ENCODE assay signal across 12 cellular contexts in the genomic region with DNA sequence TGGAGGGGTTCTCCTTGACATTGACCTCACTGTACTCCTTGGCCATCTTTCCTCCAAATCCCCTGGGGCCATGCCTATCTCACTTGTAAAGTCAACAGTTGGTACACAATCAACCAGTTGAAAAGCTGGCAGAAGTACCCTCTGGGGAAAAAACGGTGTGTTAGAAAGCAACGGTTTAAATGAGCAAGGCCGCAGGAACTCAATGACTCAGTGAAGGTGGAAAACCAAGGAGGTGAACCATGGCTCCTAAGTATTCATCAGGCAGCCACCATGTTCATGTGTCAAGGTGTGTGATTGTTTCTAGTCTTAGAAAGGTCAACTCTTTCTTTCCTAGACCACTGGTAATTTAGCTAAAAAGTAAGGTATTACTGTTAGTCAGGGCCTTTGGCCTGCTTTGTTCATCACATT.
DNase-seq lines count a peak whose midpoint lies in the region; ATAC-seq and TF ChIP-seq lines count a peak whose summit lies in the region.
"Had no signal": no experiment of that assay in that cellular context is flagged by ENCODE, and none has a peak within 500 bp of the region (broad histone marks: within the 10 kb centered on the region; RNA-seq: fewer than 3 reads in every experiment).

No MANE protein-coding gene starts in this region.

- no peak overlapping the region for H3K27ac ChIP-seq in vagina
- H3K27ac ChIP-seq: 22Rv1, transverse colon had no signal

- H3K27me3 ChIP-seq in vagina: no peaks in the 10 kb centered on the region
- H3K27me3 ChIP-seq: transverse colon had no signal

- TF ChIP-seq CTCF in vagina (IDR thresholded peaks at IDR 0.05): no peak

- no peaks in the 10 kb centered on the region for H3K27me3 Mint-ChIP-seq in activated CD8-positive, alpha-beta T cell treated with anti-CD3 and anti-CD28 coated beads, Interleukin-2, amount 10 ng/mL, durations not matched to agents 7 days and 5 days (ENCODE audit: low read depth)

- no peak overlapping the region for H3K4me3 ChIP-seq in vagina
- H3K4me3 ChIP-seq: transverse colon had no signal

- H3K36me3 Mint-ChIP-seq in activated CD8-positive, alpha-beta T cell treated with anti-CD3 and anti-CD28 coated beads, Interleukin-2, amount 10 ng/mL, durations not matched to agents 7 days and 5 days (ENCODE audit: low read depth): peaks cover 15% of the 10 kb centered on the region

- no peak overlapping the region for H3K4me3 Mint-ChIP-seq in activated CD8-positive, alpha-beta T cell treated with anti-CD3 and anti-CD28 coated beads, Interleukin-2, amount 10 ng/mL, durations not matched to agents 7 days and 5 days

- peak overlapping the region; percentile 5 for H3K27ac Mint-ChIP-seq in activated CD8-positive, alpha-beta T cell treated with anti-CD3 and anti-CD28 coated beads, Interleukin-2, amount 10 ng/mL, durations not matched to agents 7 days and 5 days

- H3K36me3 ChIP-seq in vagina: no peaks in the 10 kb centered on the region
- H3K36me3 ChIP-seq: transverse colon had no signal

- POLR2A ChIA-PET in activated CD8-positive, alpha-beta T cell treated with anti-CD3 and anti-CD28 coated beads, Interleukin-2, amount 10 ng/mL, durations not matched to agents 7 days and 5 days (lab: Charles Lee): interaction anchor here (0.9 kb wide), 1 partner anchor 112 kb away, joined by 3 read pairs; no protein-coding TSS in a partner anchor

- ATAC-seq in HG02981 (IDR thresholded peaks at IDR 0.05; ENCODE audit: unreplicated experiment): peak; percentile 20
- peak; percentile 6 for ATAC-seq in activated CD8-positive, alpha-beta T cell treated with anti-CD3 and anti-CD28 coated beads, Interleukin-2, amount 10 ng/mL, durations not matched to agents 7 days and 5 days

- no peaks in the 10 kb centered on the region for H3K9me3 Mint-ChIP-seq in activated CD8-positive, alpha-beta T cell treated with anti-CD3 and anti-CD28 coated beads, Interleukin-2, amount 10 ng/mL, durations not matched to agents 7 days and 5 days (ENCODE audit: insufficient read depth)

- H3K4me1 ChIP-seq in vagina: no peaks in the 10 kb centered on the region

- DNase-seq in NCI-H2171 treated with DMSO at 0.1 percent for 48 hours (lab: John Stamatoyannopoulos, UW) (peak; percentile 2), NCI-H2171 (lab: John Stamatoyannopoulos, UW) (no peak), vagina (ENCODE audit: extremely low spot score in 2 of 2) (no peak), NCI-H2029 treated with DMSO at 0.1 percent for 48 hours (lab: John Stamatoyannopoulos, UW) (no peak), SIG-M5 (lab: John Stamatoyannopoulos, UW) (no peak)
- no peak for DNase-seq in activated CD8-positive, alpha-beta T cell treated with anti-CD3 and anti-CD28 coated beads, Interleukin-2, amount 10 ng/mL, durations not matched to agents 7 days and 5 days
- peak; percentile 53 for DNase-seq in stimulated activated CD4-positive, alpha-beta T cell treated with anti-CD3 and anti-CD28 coated beads, Interleukin-4, amount 100 ng/mL, for 24 hours
- DNase-seq: EL, NCI-H1105, transverse colon had no signal

- TF ChIP-seq POLR2A in vagina (IDR thresholded peaks at IDR 0.05): no peak

- H3K4me1 Mint-ChIP-seq in activated CD8-positive, alpha-beta T cell treated with anti-CD3 and anti-CD28 coated beads, Interleukin-2, amount 10 ng/mL, durations not matched to agents 7 days and 5 days (ENCODE audit: low read depth): peaks cover 48% of the 10 kb centered on the region

- intact Hi-C loops in vagina (cut with DNase I): no loop called here

- CTCF ChIA-PET in activated CD8-positive, alpha-beta T cell treated with anti-CD3 and anti-CD28 coated beads, Interleukin-2, amount 10 ng/mL, durations not matched to agents 7 days and 5 days (lab: Charles Lee): interaction anchor here (1.4 to 2.2 kb wide), 2 partner anchors 90 to 202 kb away, joined by 3 to 9 read pairs; no protein-coding TSS in a partner anchor

- no peaks in the 10 kb centered on the region for H3K9me3 ChIP-seq in vagina
- H3K9me3 ChIP-seq: transverse colon had no signal

Comparison
In these comparisons a context has a peak if more than half of its experiments do, and no peak if none do; other contexts are left out.
1. DNase-seq: peak in NCI-H2171 treated with DMSO at 0.1 percent for 48 hours (single experiment) and stimulated activated CD4-positive, alpha-beta T cell treated with anti-CD3 and anti-CD28 coated beads, Interleukin-4, amount 100 ng/mL, for 24 hours (single experiment); none in NCI-H2171 (single experiment), activated CD8-positive, alpha-beta T cell treated with anti-CD3 and anti-CD28 coated beads, Interleukin-2, amount 10 ng/mL, durations not matched to agents 7 days and 5 days (single experiment), vagina (0 of 2), NCI-H2029 treated with DMSO at 0.1 percent for 48 hours (single experiment) and SIG-M5 (single experiment).